1 cellular context compared by ENCODE assay signal in genomic region chr15:75453703-75454470, GRCh38.
TF ChIP-seq lines count a peak whose summit lies in the region.

No MANE protein-coding gene starts in this region.

TF ChIP-seq in K562, 482 proteins besides CTCF, POLR2A, EP300 and RAD21 (continued from another document and continues in another):
- TF ChIP-seq PBX2 (CRISPR knock-in tag; IDR thresholded peaks at IDR 0.05; ENCODE audit: low read depth): no peak
- no peak for TF ChIP-seq PBX2 (tag; conservative IDR thresholded peaks at IDR 0.05; ENCODE audit: low read depth)
- no peak for TF ChIP-seq HBP1 (CRISPR knock-in tag; IDR thresholded peaks at IDR 0.05)
- TF ChIP-seq CBX8 (IDR thresholded peaks at IDR 0.05; ENCODE audit: borderline replicate concordance, extremely low read depth, low read depth, low read length, poor library complexity, severe bottlenecking): no peak
- peak in 2 of 3 experiments; percentile 24 to 93; a peak in 3 of 6 replicates for TF ChIP-seq ZBTB11 (CRISPR knock-in tag; IDR thresholded peaks at IDR 0.05)
- TF ChIP-seq HNRNPH1 (optimal IDR thresholded peaks at IDR 0.05; ENCODE audit: low read depth, low read length): no peak
- no peak for TF ChIP-seq ZNF644 (tag; IDR thresholded peaks at IDR 0.05; ENCODE audit: low read depth)
- TF ChIP-seq PKNOX1 (IDR thresholded peaks at IDR 0.05): peak; percentile 70
- TF ChIP-seq ZNF174 (CRISPR knock-in tag; IDR thresholded peaks at IDR 0.05): no peak
- TF ChIP-seq TRIM24 (IDR thresholded peaks at IDR 0.05): peak in 1 of 2 experiments; percentile 33; a peak in 2 of 4 replicates
- no peak for TF ChIP-seq NR1H2 (CRISPR knock-in tag; IDR thresholded peaks at IDR 0.05)
- no peak for TF ChIP-seq ZNF740 (CRISPR knock-in tag; IDR thresholded peaks at IDR 0.05)
- no peak for TF ChIP-seq ZNF740 (tag; IDR thresholded peaks at IDR 0.05)
- no peak for TF ChIP-seq NCOA4 (IDR thresholded peaks at IDR 0.05; ENCODE audit: partially characterized antibody)
- peak; percentile 86 for TF ChIP-seq ETV1 (tag; conservative IDR thresholded peaks at IDR 0.05; ENCODE audit: low read depth)
- peak in 1 of 2 experiments; percentile 60; a peak in 1 of 3 replicates for TF ChIP-seq CBX3 (IDR thresholded peaks at IDR 0.05; ENCODE audit: borderline replicate concordance in 1 of 2, low read length in 2 of 2)
- TF ChIP-seq SAFB (IDR thresholded peaks at IDR 0.05; ENCODE audit: borderline replicate concordance, low read depth, low read length): no peak
- TF ChIP-seq ID3 (CRISPR knock-in tag; IDR thresholded peaks at IDR 0.05): no peak
- peak; percentile 45; the same call in 1 of the 2 replicates for TF ChIP-seq ID3 (tag; IDR thresholded peaks at IDR 0.05)
- no peak for TF ChIP-seq RBM15 (IDR thresholded peaks at IDR 0.05; ENCODE audit: insufficient read depth, low read length)
- TF ChIP-seq POLR3A (IDR thresholded peaks at IDR 0.05; ENCODE audit: borderline replicate concordance, extremely low read depth, insufficient read depth, insufficient read length): no peak
- no peak; the same call in 1 of the 2 replicates for TF ChIP-seq RFX1 (IDR thresholded peaks at IDR 0.05)
- no peak for TF ChIP-seq ZNF717 (CRISPR knock-in tag; IDR thresholded peaks at IDR 0.05)
- no peak for TF ChIP-seq NR3C1 (CRISPR knock-in tag; IDR thresholded peaks at IDR 0.05)
- TF ChIP-seq PCBP2 (IDR thresholded peaks at IDR 0.05; ENCODE audit: low read depth, low read length, poor library complexity, severe bottlenecking): no peak
- peak; percentile 100 for TF ChIP-seq ZNF384 (IDR thresholded peaks at IDR 0.05; ENCODE audit: low read depth, low read length)
- no peak for TF ChIP-seq ZHX1 (conservative IDR thresholded peaks at IDR 0.05; ENCODE audit: low read length)
- peak; percentile 56; the same call in 1 of the 2 replicates for TF ChIP-seq BRD4 (IDR thresholded peaks at IDR 0.05)
- no peak for TF ChIP-seq THRB (CRISPR knock-in tag; conservative IDR thresholded peaks at IDR 0.05)
- TF ChIP-seq ZNF518B (CRISPR knock-in tag; IDR thresholded peaks at IDR 0.05): no peak
- peak; percentile 51; the same call in 1 of the 2 replicates for TF ChIP-seq KLF1 (tag; IDR thresholded peaks at IDR 0.05)
- no peak for TF ChIP-seq PHF20 (IDR thresholded peaks at IDR 0.05; ENCODE audit: partially characterized antibody)
- no peak for TF ChIP-seq PCBP1 (IDR thresholded peaks at IDR 0.05; ENCODE audit: low read depth, low read length, poor library complexity, severe bottlenecking)
- TF ChIP-seq PATZ1 (CRISPR knock-in tag; IDR thresholded peaks at IDR 0.05; ENCODE audit: borderline replicate concordance): 0 out of 2 replicates have a peak, but pooled peaks have one; percentile 11
- no peak for TF ChIP-seq DNMT1 (IDR thresholded peaks at IDR 0.05)
